In the genomic region with DNA sequence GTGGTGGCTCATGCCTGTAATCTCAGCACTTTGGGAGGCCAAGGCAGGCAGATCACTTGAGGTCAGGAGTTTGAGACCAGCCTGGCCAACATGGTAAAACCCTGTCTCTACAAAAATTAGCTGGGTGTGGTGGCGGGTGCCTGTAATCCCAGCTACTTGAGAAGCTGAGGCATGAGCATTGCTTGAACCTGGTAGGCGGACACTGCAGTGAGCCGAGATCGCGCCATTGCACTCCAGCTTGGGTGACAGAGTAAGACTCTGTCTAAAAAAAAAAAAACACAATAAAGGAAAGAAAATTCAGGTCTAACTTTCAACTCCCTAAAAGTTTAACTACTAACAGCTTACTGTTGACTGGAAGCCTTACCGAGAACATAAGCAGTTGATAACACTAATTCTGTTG, we compare ENCODE assay signal across 8 cellular contexts. TPM values are rescaled to one million over a fixed set of nuclear protein-coding genes. Genes with fewer than 3 reads are reported as not detected.
DNase-seq lines count a peak whose midpoint lies in the region; ATAC-seq and TF ChIP-seq lines count a peak whose summit lies in the region.
"Not testable (repeated sequence)": the region's sequence is repeated elsewhere in the genome, so short reads cannot be mapped to it uniquely, and the experiment has no call there.

No MANE protein-coding gene starts in this region.

- H2AFZ ChIP-seq in Loucy (ENCODE audit: low read length) = not testable (repeated sequence)

- ATAC-seq in CD4-positive, alpha-beta T cell (ENCODE audit: poor library complexity) = peak; percentile 47
- peak; percentile 22 for ATAC-seq in activated CD4-positive, alpha-beta T cell treated with anti-CD3 and anti-CD28 coated beads for 36 hours
- not testable (repeated sequence) for ATAC-seq in activated CD8-positive, alpha-beta memory T cell treated with anti-CD3 and anti-CD28 coated beads, Interleukin-2, amount 10 ng/mL, durations not matched to agents 7 days and 5 days; naive thymus-derived CD4-positive, alpha-beta T cell; stimulated activated naive CD8-positive, alpha-beta T cell treated with anti-CD3 and anti-CD28 coated beads, Interleukin-15, amount 100 ng/mL, for 72 hours

- H3K4me2 ChIP-seq in Loucy (ENCODE audit: low read depth, low read length, poor library complexity, severe bottlenecking) = peak overlapping the region; percentile 20

- CTCF ChIA-PET in CD4-positive, alpha-beta T cell (lab: Charles Lee) = interaction anchor here (0.6 kb wide), 1 partner anchor 152 kb away, joined by 3 read pairs; no protein-coding TSS in a partner anchor
- CTCF ChIA-PET in activated CD4-positive, alpha-beta T cell treated with anti-CD3 and anti-CD28 coated beads for 36 hours (lab: Charles Lee) = interaction anchor here (0.5 kb wide), 1 partner anchor 9 kb away, joined by 4 read pairs; no protein-coding TSS in a partner anchor
- CTCF ChIA-PET in activated CD8-positive, alpha-beta memory T cell treated with anti-CD3 and anti-CD28 coated beads, Interleukin-2, amount 10 ng/mL, durations not matched to agents 7 days and 5 days (lab: Charles Lee) = interaction anchor here (1.2 to 1.3 kb wide), 2 partner anchors 10 to 11 kb away, joined by 3 read pairs; no protein-coding TSS in a partner anchor
- CTCF ChIA-PET in activated naive CD4-positive, alpha-beta T cell treated with anti-CD3 and anti-CD28 coated beads for 36 hours (lab: Charles Lee) = interaction anchor here (0.8 kb wide), 1 partner anchor 107 kb away, joined by 3 read pairs; no protein-coding TSS in a partner anchor
- CTCF ChIA-PET in naive thymus-derived CD4-positive, alpha-beta T cell (lab: Charles Lee) = not testable (repeated sequence)

- not testable (repeated sequence) for H3K36me3 ChIP-seq in Loucy (ENCODE audit: insufficient read depth, low read length); naive thymus-derived CD4-positive, alpha-beta T cell (ENCODE audit: control insufficient read depth in 2 of 3, insufficient read depth in 3 of 3, low read length in 3 of 3)

- H3K4me1 ChIP-seq in Loucy (ENCODE audit: insufficient read depth, low read length, poor library complexity, severe bottlenecking) = peaks cover 50% of the 10 kb centered on the region
- peaks cover 34 to 37% of the 10 kb centered on the region in 2 donors for H3K4me1 ChIP-seq in naive thymus-derived CD4-positive, alpha-beta T cell (ENCODE audit: control insufficient read depth in 2 of 2, insufficient read depth in 2 of 2, low read length in 2 of 2)

- H3K9me3 ChIP-seq in CD4-positive, alpha-beta T cell (ENCODE audit: control insufficient read depth, low read length); Loucy (ENCODE audit: insufficient read depth, low read depth, low read length); naive thymus-derived CD4-positive, alpha-beta T cell (ENCODE audit: control insufficient read depth in 2 of 3, low read length in 3 of 3): not testable (repeated sequence)

- H3K4me3 ChIP-seq in Loucy (ENCODE audit: low read length, poor library complexity, severe bottlenecking); naive thymus-derived CD4-positive, alpha-beta T cell (ENCODE audit: low read length): not testable (repeated sequence)

- intact Hi-C loops in CD4-positive, alpha-beta T cell (cut with DNase I, micrococcal nuclease); naive thymus-derived CD4-positive, alpha-beta T cell (cut with micrococcal nuclease): not testable (repeated sequence)
- intact Hi-C loops in activated CD4-positive, alpha-beta T cell treated with anti-CD3 and anti-CD28 coated beads for 36 hours (cut with DNase I, micrococcal nuclease) = loop anchor here in 1 of 2 experiments (10.0 kb wide), 1 partner anchor 1321 kb away; the partner anchor contains the start of genes BFAR and PARN
- intact Hi-C loops in activated naive CD4-positive, alpha-beta T cell treated with anti-CD3 and anti-CD28 coated beads for 36 hours (cut with micrococcal nuclease) = loop anchor here (10.0 kb wide), 1 partner anchor 281 kb away; no protein-coding TSS in a partner anchor

- DNase-seq in CD4-positive, alpha-beta T cell = peak in 2 of 10 experiments; percentile 29 to 32
- DNase-seq in activated CD4-positive, alpha-beta T cell treated with anti-CD3 and anti-CD28 coated beads for 36 hours = peak; percentile 47
- not testable (repeated sequence) for DNase-seq in activated CD8-positive, alpha-beta memory T cell treated with anti-CD3 and anti-CD28 coated beads, Interleukin-2, amount 10 ng/mL, durations not matched to agents 7 days and 5 days; stimulated activated naive CD8-positive, alpha-beta T cell treated with anti-CD3 and anti-CD28 coated beads, Interleukin-15, amount 100 ng/mL, for 72 hours
- DNase-seq in activated naive CD4-positive, alpha-beta T cell treated with anti-CD3 and anti-CD28 coated beads for 36 hours = peak; percentile 48
- peak; percentile 33 for DNase-seq in central memory CD4-positive, alpha-beta T cell
- peak in 5 of 9 donors; percentile 20 to 58 (median 31) for DNase-seq in naive thymus-derived CD4-positive, alpha-beta T cell

- H3K27me3 Mint-ChIP-seq in CD4-positive, alpha-beta T cell; activated CD4-positive, alpha-beta T cell treated with anti-CD3 and anti-CD28 coated beads for 36 hours; activated CD8-positive, alpha-beta memory T cell treated with anti-CD3 and anti-CD28 coated beads, Interleukin-2, amount 10 ng/mL, durations not matched to agents 7 days and 5 days; activated naive CD4-positive, alpha-beta T cell treated with anti-CD3 and anti-CD28 coated beads for 36 hours (ENCODE audit: low read depth); naive thymus-derived CD4-positive, alpha-beta T cell; stimulated activated naive CD8-positive, alpha-beta T cell treated with anti-CD3 and anti-CD28 coated beads, Interleukin-15, amount 100 ng/mL, for 72 hours: not testable (repeated sequence)

- not testable (repeated sequence) for H3K9me2 ChIP-seq in Loucy (replicated peaks; ENCODE audit: low read depth, low read length)

- H3K36me3 Mint-ChIP-seq in CD4-positive, alpha-beta T cell (ENCODE audit: low read depth) = not testable (repeated sequence)
- H3K36me3 Mint-ChIP-seq in activated CD4-positive, alpha-beta T cell treated with anti-CD3 and anti-CD28 coated beads for 36 hours (ENCODE audit: low read depth) = peaks cover 51% of the 10 kb centered on the region
- H3K36me3 Mint-ChIP-seq in activated CD8-positive, alpha-beta memory T cell treated with anti-CD3 and anti-CD28 coated beads, Interleukin-2, amount 10 ng/mL, durations not matched to agents 7 days and 5 days = peaks cover 26% of the 10 kb centered on the region
- H3K36me3 Mint-ChIP-seq in activated naive CD4-positive, alpha-beta T cell treated with anti-CD3 and anti-CD28 coated beads for 36 hours (ENCODE audit: low read depth) = peaks cover 16% of the 10 kb centered on the region
- peaks cover 0 to 30% (median 5%) of the 10 kb centered on the region in 5 donors for H3K36me3 Mint-ChIP-seq in naive thymus-derived CD4-positive, alpha-beta T cell

- H3K27ac ChIP-seq in CD4-positive, alpha-beta T cell (ENCODE audit: low read depth, low read length) = not testable (repeated sequence)
- peak overlapping the region; percentile 55 for H3K27ac ChIP-seq in naive thymus-derived CD4-positive, alpha-beta T cell (ENCODE audit: low read depth, low read length)

- H3K9me3 Mint-ChIP-seq in CD4-positive, alpha-beta T cell; activated CD4-positive, alpha-beta T cell treated with anti-CD3 and anti-CD28 coated beads for 36 hours (ENCODE audit: low read depth); activated CD8-positive, alpha-beta memory T cell treated with anti-CD3 and anti-CD28 coated beads, Interleukin-2, amount 10 ng/mL, durations not matched to agents 7 days and 5 days (ENCODE audit: low read depth); activated naive CD4-positive, alpha-beta T cell treated with anti-CD3 and anti-CD28 coated beads for 36 hours; naive thymus-derived CD4-positive, alpha-beta T cell; stimulated activated naive CD8-positive, alpha-beta T cell treated with anti-CD3 and anti-CD28 coated beads, Interleukin-15, amount 100 ng/mL, for 72 hours: not testable (repeated sequence)

- not testable (repeated sequence) for H3F3A ChIP-seq in Loucy (ENCODE audit: low read depth)

- H3K4me3 Mint-ChIP-seq in CD4-positive, alpha-beta T cell = peak overlapping the region; percentile 22
- not testable (repeated sequence) for H3K4me3 Mint-ChIP-seq in activated CD4-positive, alpha-beta T cell treated with anti-CD3 and anti-CD28 coated beads for 36 hours; activated CD8-positive, alpha-beta memory T cell treated with anti-CD3 and anti-CD28 coated beads, Interleukin-2, amount 10 ng/mL, durations not matched to agents 7 days and 5 days
- H3K4me3 Mint-ChIP-seq in activated naive CD4-positive, alpha-beta T cell treated with anti-CD3 and anti-CD28 coated beads for 36 hours = peak overlapping the region; percentile 32
- H3K4me3 Mint-ChIP-seq in naive thymus-derived CD4-positive, alpha-beta T cell = peak overlapping the region in 6 of 10 donors; percentile 14 to 65 (median 32)
- H3K4me3 Mint-ChIP-seq in stimulated activated naive CD8-positive, alpha-beta T cell treated with anti-CD3 and anti-CD28 coated beads, Interleukin-15, amount 100 ng/mL, for 72 hours = peak overlapping the region; percentile 7 to 36

- TF ChIP-seq CTCF in CD4-positive, alpha-beta T cell (IDR thresholded peaks at IDR 0.05); Loucy (conservative IDR thresholded peaks at IDR 0.05; ENCODE audit: low read length): not testable (repeated sequence)

- POLR2A ChIA-PET in CD4-positive, alpha-beta T cell (lab: Charles Lee) = not testable (repeated sequence)
- POLR2A ChIA-PET in activated CD4-positive, alpha-beta T cell treated with anti-CD3 and anti-CD28 coated beads for 36 hours (lab: Charles Lee) = interaction anchor here (0.6 kb wide), 1 partner anchor 168 kb away, joined by 4 read pairs; no protein-coding TSS in a partner anchor
- POLR2A ChIA-PET in naive thymus-derived CD4-positive, alpha-beta T cell (lab: Charles Lee) = interaction anchor here (0.6 to 1.1 kb wide), 3 partner anchors 9 to 21 kb away, joined by 3 read pairs; no protein-coding TSS in a partner anchor

- H3K27ac Mint-ChIP-seq in CD4-positive, alpha-beta T cell = peak overlapping the region; percentile 89
- H3K27ac Mint-ChIP-seq in activated CD4-positive, alpha-beta T cell treated with anti-CD3 and anti-CD28 coated beads for 36 hours = peak overlapping the region; percentile 75
- peak overlapping the region; percentile 76 for H3K27ac Mint-ChIP-seq in activated CD8-positive, alpha-beta memory T cell treated with anti-CD3 and anti-CD28 coated beads, Interleukin-2, amount 10 ng/mL, durations not matched to agents 7 days and 5 days
- H3K27ac Mint-ChIP-seq in activated naive CD4-positive, alpha-beta T cell treated with anti-CD3 and anti-CD28 coated beads for 36 hours = peak overlapping the region; percentile 41
- H3K27ac Mint-ChIP-seq in naive thymus-derived CD4-positive, alpha-beta T cell = peak overlapping the region; percentile 59 to 98 (median 86)
- H3K27ac Mint-ChIP-seq in stimulated activated naive CD8-positive, alpha-beta T cell treated with anti-CD3 and anti-CD28 coated beads, Interleukin-15, amount 100 ng/mL, for 72 hours = peak overlapping the region in 1 of 2 donors; percentile 93

- peaks cover 96% of the 10 kb centered on the region for H3K79me2 ChIP-seq in Loucy (ENCODE audit: insufficient read depth, low read length)

- H4K20me1 ChIP-seq in Loucy (ENCODE audit: insufficient read depth, low read length, poor library complexity, severe bottlenecking) = peaks cover 33% of the 10 kb centered on the region

- H3K9ac ChIP-seq in Loucy (ENCODE audit: low read depth, low read length, poor library complexity, severe bottlenecking) = not testable (repeated sequence)

- not testable (repeated sequence) for H3K27me3 ChIP-seq in CD4-positive, alpha-beta T cell (ENCODE audit: control insufficient read depth, insufficient read depth, low read length); Loucy (ENCODE audit: insufficient read depth, low read length, poor library complexity, severe bottlenecking); naive thymus-derived CD4-positive, alpha-beta T cell (ENCODE audit: control insufficient read depth in 2 of 2, insufficient read depth in 2 of 2, low read length in 2 of 2)

- peaks cover 79% of the 10 kb centered on the region for H3K4me1 Mint-ChIP-seq in CD4-positive, alpha-beta T cell (ENCODE audit: low read depth)
- H3K4me1 Mint-ChIP-seq in activated CD4-positive, alpha-beta T cell treated with anti-CD3 and anti-CD28 coated beads for 36 hours = peaks cover 82% of the 10 kb centered on the region
- H3K4me1 Mint-ChIP-seq in activated CD8-positive, alpha-beta memory T cell treated with anti-CD3 and anti-CD28 coated beads, Interleukin-2, amount 10 ng/mL, durations not matched to agents 7 days and 5 days = peaks cover 84% of the 10 kb centered on the region
- H3K4me1 Mint-ChIP-seq in activated naive CD4-positive, alpha-beta T cell treated with anti-CD3 and anti-CD28 coated beads for 36 hours (ENCODE audit: low read depth) = peaks cover 81% of the 10 kb centered on the region
- H3K4me1 Mint-ChIP-seq in naive thymus-derived CD4-positive, alpha-beta T cell = peaks cover 43 to 85% (median 76%) of the 10 kb centered on the region in 7 donors
- H3K4me1 Mint-ChIP-seq in stimulated activated naive CD8-positive, alpha-beta T cell treated with anti-CD3 and anti-CD28 coated beads, Interleukin-15, amount 100 ng/mL, for 72 hours = peaks cover 99% of the 10 kb centered on the region

RNA-seq across cellular contexts. Expression of gene ABCC1, which starts 6.7 kb away (rescaled TPM):
- 10 to 100 TPM; 42.9 to 44.8 TPM for total RNA-seq in CD4-positive, alpha-beta T cell
- 10 to 100 TPM; 57.8 to 65.1 TPM for total RNA-seq in activated CD4-positive, alpha-beta T cell treated with anti-CD3 and anti-CD28 coated beads for 36 hours
- total RNA-seq in activated CD8-positive, alpha-beta memory T cell treated with anti-CD3 and anti-CD28 coated beads, Interleukin-2, amount 10 ng/mL, durations not matched to agents 7 days and 5 days = 10 to 100 TPM; 54.9 to 76.8 TPM
- total RNA-seq in activated naive CD4-positive, alpha-beta T cell treated with anti-CD3 and anti-CD28 coated beads for 36 hours = 10 to 100 TPM; 40.3 to 41.0 TPM
- 10 to 100 TPM; 57.3 to 95.8 (median 64.1) TPM for total RNA-seq in naive thymus-derived CD4-positive, alpha-beta T cell
- polyA plus RNA-seq in naive thymus-derived CD4-positive, alpha-beta T cell = 1 to 10 TPM; 4.8 to 7.9 TPM
